20 cellular contexts compared by ENCODE assay signal in genomic region chr17:81844327-81844851, GRCh38. TPM values are rescaled to one million over a fixed set of nuclear protein-coding genes. Genes with fewer than 3 reads are reported as not detected.
DNase-seq lines count a peak whose midpoint lies in the region; ATAC-seq, FAIRE-seq and TF ChIP-seq lines count a peak whose summit lies in the region.
"Had no signal": no experiment of that assay in that cellular context is flagged by ENCODE, and none has a peak within 500 bp of the region (broad histone marks: within the 10 kb centered on the region; RNA-seq: fewer than 3 reads in every experiment).

No MANE protein-coding gene starts in this region.

- WGBS in neuronal stem cell (ENCODE audit: extremely low coverage in 2 of 2, insufficient read length in 2 of 2, insufficient replicate concordance in 1 of 2), 2 donors: no CpG with 5 or more reads among the region's 14 CpGs

- H3K9me3 ChIP-seq in RWPE2 (ENCODE audit: severe bottlenecking) (no peaks in the 10 kb centered on the region), neuronal stem cell (replicated peaks in 1 of 2; ENCODE audit: control insufficient read depth in 2 of 2, insufficient read depth in 1 of 2, low read depth in 1 of 2, low read length in 2 of 2) (no peaks in the 10 kb centered on the region), left ventricle myocardium inferior (replicated peaks) (no peaks in the 10 kb centered on the region)
- H3K9me3 ChIP-seq: body of pancreas, neutrophil had no signal

- no peak overlapping the region for H3K4me3 ChIP-seq in RWPE2 (ENCODE audit: severe bottlenecking)
- no peak overlapping the region for H3K4me3 ChIP-seq in neuronal stem cell (ENCODE audit: low read length in 2 of 2)
- H3K4me3 ChIP-seq in left ventricle myocardium inferior: no peak overlapping the region
- H3K4me3 ChIP-seq: body of pancreas had no signal

- H3K4ac ChIP-seq in neuronal stem cell (ENCODE audit: low read length): no peak overlapping the region

- peak; percentile 21; the same call in 1 of the 2 replicates for TF ChIP-seq POLR2A in GM12891 (IDR thresholded peaks at IDR 0.05; ENCODE audit: low read depth, low read length)

- FAIRE-seq in GM12891 (lab: Jason Lieb, UNC): no peak

- no peak overlapping the region for H2BK5ac ChIP-seq in neuronal stem cell (ENCODE audit: low read length)

- no peak overlapping the region for H3K18ac ChIP-seq in neuronal stem cell (ENCODE audit: low read length)

- peak overlapping the region; percentile 55 for H3K23ac ChIP-seq in neuronal stem cell (ENCODE audit: low read depth, low read length, poor library complexity)

- H3K36me3 ChIP-seq in RWPE2 (ENCODE audit: low read depth) (peaks cover 71% of the 10 kb centered on the region), neuronal stem cell (replicated peaks in 1 of 2; ENCODE audit: control insufficient read depth in 2 of 2, insufficient read depth in 2 of 2, low read length in 2 of 2) (peaks cover 49 to 58% of the 10 kb centered on the region in 2 donors), left ventricle myocardium inferior (peaks cover 69% of the 10 kb centered on the region)

- H4K8ac ChIP-seq in neuronal stem cell (ENCODE audit: low read depth, low read length): no peak overlapping the region

- H3K4me2 ChIP-seq in neuronal stem cell (ENCODE audit: insufficient read depth, low read length, poor library complexity, severe bottlenecking): no peak overlapping the region

- peak overlapping the region; percentile 31 for H2BK120ac ChIP-seq in neuronal stem cell (ENCODE audit: low read depth, low read length)

- H2BK12ac ChIP-seq in neuronal stem cell (ENCODE audit: low read length): peak overlapping the region; percentile 22

- H2AK5ac ChIP-seq in neuronal stem cell (ENCODE audit: low read depth, low read length): no peak overlapping the region

- TF ChIP-seq CTCF in RWPE2 (IDR thresholded peaks at IDR 0.05; ENCODE audit: poor library complexity, severe bottlenecking) (no peak), left ventricle myocardium inferior (IDR thresholded peaks at IDR 0.05; ENCODE audit: borderline replicate concordance) (no peak)

- intact Hi-C loops in left ventricle myocardium inferior (cut with micrococcal nuclease): no loop called here

- H3K4me1 ChIP-seq in RWPE2 (ENCODE audit: insufficient read depth, poor library complexity, severe bottlenecking) (peaks cover 16% of the 10 kb centered on the region), neuronal stem cell (ENCODE audit: control insufficient read depth in 2 of 2, insufficient read depth in 1 of 2, low read depth in 1 of 2, low read length in 2 of 2) (no peaks in the 10 kb centered on the region), left ventricle myocardium inferior (peaks cover 21% of the 10 kb centered on the region)

- ATAC-seq in RWPE2 (ENCODE audit: low read depth) (no peak), HG03095 (IDR thresholded peaks at IDR 0.05; ENCODE audit: unreplicated experiment) (no peak)
- ATAC-seq: body of pancreas had no signal

- H4K91ac ChIP-seq in neuronal stem cell (ENCODE audit: low read depth, low read length, poor library complexity): no peak overlapping the region

- no peak overlapping the region for H3K27ac ChIP-seq in RWPE2 (ENCODE audit: poor library complexity, severe bottlenecking)
- H3K27ac ChIP-seq in neuronal stem cell (replicated peaks; ENCODE audit: low read length): no peak overlapping the region
- no peak overlapping the region for H3K27ac ChIP-seq in left ventricle myocardium inferior (replicated peaks)
- H3K27ac ChIP-seq: epithelial cell of prostate had no signal

- DNase-seq in GM12891 (ENCODE audit: insufficient read length, low spot score) (no peak), RWPE2 (ENCODE audit: low spot score) (peak; percentile 73), neuronal stem cell (ENCODE audit: low spot score) (no peak), left ventricle myocardium inferior (no peak), iPS-NIHi11 (ENCODE audit: low spot score) (no peak)
- DNase-seq: activated CD4-positive, CD25-positive, alpha-beta regulatory T cell; activated gamma-delta T cell; body of pancreas; head of caudate nucleus; mesenchymal stem cell; NCI-H1105 treated with DMSO at 0.1 percent for 48 hours; NCI-H2081; NCI-H446; OCI-M1; SHP77 had no signal

- H3K27me3 ChIP-seq in RWPE2 (ENCODE audit: insufficient read depth, poor library complexity, severe bottlenecking): no peaks in the 10 kb centered on the region
- no peaks in the 10 kb centered on the region for H3K27me3 ChIP-seq in neuronal stem cell (ENCODE audit: control insufficient read depth in 3 of 3, insufficient read depth in 3 of 3, low read depth in 1 of 3, low read length in 3 of 3)
- no peaks in the 10 kb centered on the region for H3K27me3 ChIP-seq in left ventricle myocardium inferior (ENCODE audit: low read depth)
- H3K27me3 ChIP-seq: body of pancreas, neutrophil had no signal

- H2AFZ ChIP-seq in neuronal stem cell (ENCODE audit: low read length): no peak overlapping the region

- no peak overlapping the region for H2BK15ac ChIP-seq in neuronal stem cell (ENCODE audit: low read length)

- H3K14ac ChIP-seq in neuronal stem cell (ENCODE audit: low read length): no peak overlapping the region

- peak overlapping the region; percentile 70 for H3K9ac ChIP-seq in neuronal stem cell (ENCODE audit: low read depth, low read length, poor library complexity)

- H3K79me1 ChIP-seq in neuronal stem cell (ENCODE audit: low read depth, low read length): peaks cover 7% of the 10 kb centered on the region

TF ChIP-seq in GM12891, 5 proteins besides CTCF, POLR2A, EP300 and RAD21:
- TF ChIP-seq PAX5 (IDR thresholded peaks at IDR 0.05; ENCODE audit: insufficient read depth, low read length, severe bottlenecking) (no peak), POLR2AphosphoS5 (IDR thresholded peaks at IDR 0.05; ENCODE audit: low read depth, low read length) (peak; percentile 40), SPI1 (IDR thresholded peaks at IDR 0.05; ENCODE audit: low read depth, low read length) (no peak), TAF1 (IDR thresholded peaks at IDR 0.05; ENCODE audit: low read depth, low read length) (no peak), POU2F2 (IDR thresholded peaks at IDR 0.05; ENCODE audit: low read depth, low read length) (0 out of 2 replicates have a peak, but pooled peaks have one; percentile 14)

RNA-seq across cellular contexts. Expression of gene PPP1R27, which starts 9.5 kb away (rescaled TPM):
- polyA plus RNA-seq in GM12891 (2012; ENCODE audit: low read depth, missing spikeins): 2.4 TPM
- 0.20 TPM for polyA plus RNA-seq in neuronal stem cell (2013, experiment 1 of 2)
- 0.21 TPM for polyA plus RNA-seq in neuronal stem cell (2013, experiment 2 of 2)
- total RNA-seq in left ventricle myocardium inferior: 0.25 TPM
- total RNA-seq: body of pancreas, cerebellum had no signal

RNA-seq across cellular contexts. Expression of gene MCRIP1, which starts 11.3 kb away (rescaled TPM):
- 42.9 TPM for polyA plus RNA-seq in GM12891 (2012; ENCODE audit: low read depth, missing spikeins)
- polyA plus RNA-seq in neuronal stem cell (2013, experiment 1 of 2): 145 TPM
- polyA plus RNA-seq in neuronal stem cell (2013, experiment 2 of 2): 137 TPM
- total RNA-seq in left ventricle myocardium inferior: 110 TPM

RNA-seq across cellular contexts. Expression of gene P4HB, which starts 15.9 kb away (rescaled TPM):
- 414 TPM for polyA plus RNA-seq in GM12891 (2012; ENCODE audit: low read depth, missing spikeins)
- 321 TPM for polyA plus RNA-seq in neuronal stem cell (2013, experiment 1 of 2)
- 298 TPM for polyA plus RNA-seq in neuronal stem cell (2013, experiment 2 of 2)
- 267 TPM for total RNA-seq in left ventricle myocardium inferior

RNA-seq across cellular contexts. Expression of gene ARHGDIA, which starts 26.7 kb away (rescaled TPM):
- polyA plus RNA-seq in GM12891 (2012; ENCODE audit: low read depth, missing spikeins): 203 TPM
- 124 TPM for polyA plus RNA-seq in neuronal stem cell (2013, experiment 1 of 2)
- 118 TPM for polyA plus RNA-seq in neuronal stem cell (2013, experiment 2 of 2)
- total RNA-seq in left ventricle myocardium inferior: 95.1 TPM

RNA-seq across cellular contexts. Expression of gene GCGR, which starts 40.4 kb away (rescaled TPM):
- not detected for polyA plus RNA-seq in GM12891 (2012; ENCODE audit: low read depth, missing spikeins)
- 0.40 TPM for polyA plus RNA-seq in neuronal stem cell (2013, experiment 1 of 2)
- 0.50 TPM for polyA plus RNA-seq in neuronal stem cell (2013, experiment 2 of 2)
- total RNA-seq in left ventricle myocardium inferior: not detected
- total RNA-seq: cerebellum, myocyte had no signal
